8 cellular contexts compared by ENCODE assay signal in genomic region chr11:117144477-117145392, GRCh38. TPM values are rescaled to one million over a fixed set of nuclear protein-coding genes. Genes with fewer than 3 reads are reported as not detected.
DNase-seq lines count a peak whose midpoint lies in the region; ATAC-seq and TF ChIP-seq lines count a peak whose summit lies in the region.

No MANE protein-coding gene starts in this region.

- H4K20me1 ChIP-seq in DOHH2 (ENCODE audit: control insufficient read depth, insufficient read depth, low read depth, low read length): peaks cover 24% of the 10 kb centered on the region; the same call in 1 of the 2 replicates

- peak overlapping the region; percentile 99 for H3K4me3 Mint-ChIP-seq in progenitor cell of endocrine pancreas (ENCODE audit: low read depth)

- in situ Hi-C loops in astrocyte of the cerebellum (cut with HindIII; ENCODE audit: low sequenced_read_pairs): no loop called here

- H3K79me2 ChIP-seq in DOHH2 (ENCODE audit: control insufficient read depth, low read length): peaks cover 60% of the 10 kb centered on the region

- no peaks in the 10 kb centered on the region for H3F3A ChIP-seq in DOHH2 (ENCODE audit: control insufficient read depth, insufficient read depth)

- H3K4me1 ChIP-seq in DOHH2 (ENCODE audit: control insufficient read depth, low read length) (peaks cover 30% of the 10 kb centered on the region), SJSA1 (replicated peaks) (peaks cover 12% of the 10 kb centered on the region)

- peaks cover 7% of the 10 kb centered on the region for H3K36me3 Mint-ChIP-seq in progenitor cell of endocrine pancreas (ENCODE audit: insufficient read depth)

- TF ChIP-seq CTCF in DOHH2 (IDR thresholded peaks at IDR 0.05; ENCODE audit: low read depth, low read length, poor library complexity, severe bottlenecking) (no peak), GM20000 (IDR thresholded peaks at IDR 0.05; ENCODE audit: extremely low read depth, missing control alignments) (no peak), astrocyte of the cerebellum (IDR thresholded peaks at IDR 0.05; ENCODE audit: low read depth, low read length, missing control alignments) (no peak), progenitor cell of endocrine pancreas (IDR thresholded peaks at IDR 0.05; ENCODE audit: unreplicated experiment) (no peak)

- H3K36me3 ChIP-seq in DOHH2 (ENCODE audit: control insufficient read depth, low read length) (peaks cover 39% of the 10 kb centered on the region), SJSA1 (peaks cover 25% of the 10 kb centered on the region)

- peaks cover 10% of the 10 kb centered on the region for H3K27me3 Mint-ChIP-seq in progenitor cell of endocrine pancreas

- H3K9me3 Mint-ChIP-seq in progenitor cell of endocrine pancreas (ENCODE audit: low read depth): no peaks in the 10 kb centered on the region

- DNase-seq in GM20000 (ENCODE audit: low spot score) (peak; percentile 73), SJSA1 (ENCODE audit: low read depth in 1 of 2, low spot score in 2 of 2) (peak; percentile 55 to 76), astrocyte of the cerebellum (ENCODE audit: low read depth) (peak; percentile 41), left ventricle myocardium superior (peak; percentile 74), progenitor cell of endocrine pancreas (ENCODE audit: low spot score, unreplicated experiment) (no peak), NCI-H510A (lab: John Stamatoyannopoulos, UW) (no peak)

- H3K27me3 ChIP-seq in DOHH2 (ENCODE audit: control insufficient read depth, low read length): no peaks in the 10 kb centered on the region
- H3K27me3 ChIP-seq in SJSA1 (replicated peaks): no peaks in the 10 kb centered on the region

- intact Hi-C loops in left ventricle myocardium superior (cut with micrococcal nuclease): no loop called here

- no peaks in the 10 kb centered on the region for H3K9me2 ChIP-seq in DOHH2 (replicated peaks; ENCODE audit: control insufficient read depth, low read length)

- H3K27ac Mint-ChIP-seq in progenitor cell of endocrine pancreas: peak overlapping the region; percentile 99

- H3K4me1 Mint-ChIP-seq in progenitor cell of endocrine pancreas (ENCODE audit: low read depth): peaks cover 35% of the 10 kb centered on the region

- ATAC-seq in HG03565 (IDR thresholded peaks at IDR 0.05; ENCODE audit: unreplicated experiment) (peak; percentile 25), left ventricle myocardium superior (peak; percentile 79)

- H3K9me3 ChIP-seq in DOHH2 (ENCODE audit: control insufficient read depth, insufficient read depth, low read length) (no peaks in the 10 kb centered on the region), SJSA1 (replicated peaks) (no peaks in the 10 kb centered on the region)

- H3K4me2 ChIP-seq in DOHH2 (ENCODE audit: low read length): peak overlapping the region; percentile 98

- H3K4me3 ChIP-seq in DOHH2 (ENCODE audit: low read length) (peak overlapping the region; percentile 97), SJSA1 (peak overlapping the region; percentile 81), astrocyte of the cerebellum (ENCODE audit: low read depth, low read length) (peak overlapping the region; percentile 74)

- peak overlapping the region; percentile 34 for H3K27ac ChIP-seq in DOHH2 (ENCODE audit: low read depth, low read length)
- H3K27ac ChIP-seq in SJSA1: peak overlapping the region; percentile 69

RNA-seq across cellular contexts. Expression of gene PAFAH1B2, which starts 0.6 kb away (rescaled TPM):
- 65.8 and 79.8 TPM in 2 replicates for total RNA-seq in SJSA1 (2014; rRNA removed; shearing (Covaris generic))
- total RNA-seq in left ventricle myocardium superior (51.4 TPM), progenitor cell of endocrine pancreas (116 and 121 TPM in 2 replicates)

RNA-seq across cellular contexts. Expression of gene SIDT2, which starts 33.8 kb away (rescaled TPM):
- 2.1 and 3.5 TPM in 2 replicates for total RNA-seq in SJSA1 (2014; rRNA removed; shearing (Covaris generic))
- 20.4 TPM for total RNA-seq in left ventricle myocardium superior
- total RNA-seq in progenitor cell of endocrine pancreas: 44.7 and 52.6 TPM in 2 replicates

RNA-seq across cellular contexts. Expression of gene SIK3, which starts 46.5 kb away (rescaled TPM):
- total RNA-seq in SJSA1 (2014; rRNA removed; shearing (Covaris generic)): 8.7 and 15.6 TPM in 2 replicates
- total RNA-seq in left ventricle myocardium superior: 31.9 TPM
- total RNA-seq in progenitor cell of endocrine pancreas: 61.0 and 68.0 TPM in 2 replicates

RNA-seq across cellular contexts. Expression of gene TAGLN, which starts 54.4 kb away (rescaled TPM):
- 655 and 717 TPM in 2 replicates for total RNA-seq in SJSA1 (2014; rRNA removed; shearing (Covaris generic))
- total RNA-seq in left ventricle myocardium superior (69.5 TPM), progenitor cell of endocrine pancreas (41.4 and 72.6 TPM in 2 replicates)

Comparison
In these comparisons a context has a peak if more than half of its experiments do, and no peak if none do; other contexts are left out.
1. DNase-seq: peak in GM20000 (single experiment), SJSA1 (2 of 2), astrocyte of the cerebellum (single experiment) and left ventricle myocardium superior (single experiment); none in progenitor cell of endocrine pancreas (single experiment) and NCI-H510A (single experiment).
2. Peak in every context shown above with its lines, with median percentiles within 50 percentile points of each other: H3K4me3 ChIP-seq.